17 cellular contexts compared by ENCODE assay signal in the genomic region with DNA sequence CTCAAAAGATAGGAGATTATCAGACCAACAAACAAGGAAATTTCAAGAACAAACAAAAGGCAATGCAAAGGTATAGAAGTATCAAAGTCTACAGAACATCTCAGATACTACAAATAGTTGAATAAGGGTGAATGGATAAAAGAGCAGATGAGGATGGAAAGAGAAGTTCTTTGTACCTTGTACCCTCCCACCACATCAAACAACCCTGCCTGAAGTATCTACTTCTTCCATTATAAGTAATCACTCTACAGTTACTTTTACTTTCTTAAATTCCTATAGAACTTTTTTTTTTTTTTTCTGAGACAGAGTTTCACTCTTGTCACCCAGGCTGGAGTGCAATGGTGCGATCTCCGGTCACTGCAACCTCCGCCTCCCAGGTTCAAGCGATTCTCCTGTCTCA. TPM values are rescaled to one million over a fixed set of nuclear protein-coding genes. Genes with fewer than 3 reads are reported as not detected.
A peak's percentile ranks its signal among the peaks of the same experiment; 100 is the strongest.
DNase-seq lines count a peak whose midpoint lies in the region; ATAC-seq and TF ChIP-seq lines count a peak whose summit lies in the region.
"Had no signal": no experiment of that assay in that cellular context is flagged by ENCODE, and none has a peak within 500 bp of the region (broad histone marks: within the 10 kb centered on the region; RNA-seq: fewer than 3 reads in every experiment).

No MANE protein-coding gene starts in this region.

- no peak for DNase-seq in activated CD4-positive, alpha-beta T cell treated with anti-CD3 and anti-CD28 coated beads for 36 hours
- no peak for DNase-seq in activated CD4-positive, alpha-beta T cell treated with anti-CD3 and anti-CD28 coated beads for 1 hour
- DNase-seq in activated naive CD8-positive, alpha-beta T cell treated with anti-CD3 and anti-CD28 coated beads, Interleukin-2, amount 50 U/mL, for 24 hours, result no peak
- DNase-seq in glutamatergic neuron, result no peak
- DNase-seq in NCI-H1048 (lab: John Stamatoyannopoulos, UW), result no peak
- DNase-seq: AML-193; Calu3; CD4-positive, alpha-beta memory T cell; DMS79 treated with DMSO at 0.1 percent for 48 hours; EL; GM23248 had no signal

- no peak overlapping the region for H3K4me3 Mint-ChIP-seq in activated CD4-positive, alpha-beta T cell treated with anti-CD3 and anti-CD28 coated beads for 36 hours
- H3K4me3 Mint-ChIP-seq in activated naive CD8-positive, alpha-beta T cell, result peak overlapping the region; percentile 12
- no peak overlapping the region for H3K4me3 Mint-ChIP-seq in activated naive CD8-positive, alpha-beta T cell treated with anti-CD3 and anti-CD28 coated beads, Interleukin-2, amount 50 U/mL, for 24 hours
- H3K4me3 Mint-ChIP-seq in glutamatergic neuron (ENCODE audit: unreplicated experiment), result no peak overlapping the region
- H3K4me3 Mint-ChIP-seq: CD14-positive monocyte; CD4-positive, alpha-beta memory T cell had no signal

- H3K27me3 Mint-ChIP-seq in activated CD4-positive, alpha-beta T cell treated with anti-CD3 and anti-CD28 coated beads for 36 hours, result no peaks in the 10 kb centered on the region
- no peaks in the 10 kb centered on the region for H3K27me3 Mint-ChIP-seq in activated naive CD8-positive, alpha-beta T cell
- H3K27me3 Mint-ChIP-seq in activated naive CD8-positive, alpha-beta T cell treated with anti-CD3 and anti-CD28 coated beads, Interleukin-2, amount 50 U/mL, for 24 hours, result no peaks in the 10 kb centered on the region
- H3K27me3 Mint-ChIP-seq in glutamatergic neuron (ENCODE audit: unreplicated experiment), result no peaks in the 10 kb centered on the region
- H3K27me3 Mint-ChIP-seq: CD4-positive, alpha-beta memory T cell had no signal

- peak; percentile 68 for ATAC-seq in activated CD4-positive, alpha-beta T cell treated with anti-CD3 and anti-CD28 coated beads for 36 hours
- no peak for ATAC-seq in activated naive CD8-positive, alpha-beta T cell treated with anti-CD3 and anti-CD28 coated beads, Interleukin-2, amount 50 U/mL, for 24 hours
- ATAC-seq: A549 had no signal

- peaks cover 8% of the 10 kb centered on the region for H3K4me1 Mint-ChIP-seq in activated CD4-positive, alpha-beta T cell treated with anti-CD3 and anti-CD28 coated beads for 36 hours
- peaks cover 12% of the 10 kb centered on the region for H3K4me1 Mint-ChIP-seq in activated naive CD8-positive, alpha-beta T cell (ENCODE audit: low read depth)
- peaks cover 14% of the 10 kb centered on the region for H3K4me1 Mint-ChIP-seq in activated naive CD8-positive, alpha-beta T cell treated with anti-CD3 and anti-CD28 coated beads, Interleukin-2, amount 50 U/mL, for 24 hours
- no peaks in the 10 kb centered on the region for H3K4me1 Mint-ChIP-seq in glutamatergic neuron (ENCODE audit: low read depth, unreplicated experiment)
- H3K4me1 Mint-ChIP-seq: CD14-positive monocyte had no signal

- H3K27ac Mint-ChIP-seq in activated CD4-positive, alpha-beta T cell treated with anti-CD3 and anti-CD28 coated beads for 36 hours, result no peak overlapping the region
- H3K27ac Mint-ChIP-seq in activated naive CD8-positive, alpha-beta T cell, result no peak overlapping the region
- H3K27ac Mint-ChIP-seq in activated naive CD8-positive, alpha-beta T cell treated with anti-CD3 and anti-CD28 coated beads, Interleukin-2, amount 50 U/mL, for 24 hours, result no peak overlapping the region
- H3K27ac Mint-ChIP-seq in glutamatergic neuron (ENCODE audit: unreplicated experiment), result no peak overlapping the region

- no peaks in the 10 kb centered on the region for H3K9me3 Mint-ChIP-seq in activated CD4-positive, alpha-beta T cell treated with anti-CD3 and anti-CD28 coated beads for 36 hours (ENCODE audit: low read depth)
- no peaks in the 10 kb centered on the region for H3K9me3 Mint-ChIP-seq in activated naive CD8-positive, alpha-beta T cell (ENCODE audit: low read depth)
- no peaks in the 10 kb centered on the region for H3K9me3 Mint-ChIP-seq in activated naive CD8-positive, alpha-beta T cell treated with anti-CD3 and anti-CD28 coated beads, Interleukin-2, amount 50 U/mL, for 24 hours
- no peaks in the 10 kb centered on the region for H3K9me3 Mint-ChIP-seq in glutamatergic neuron (ENCODE audit: unreplicated experiment)
- H3K9me3 Mint-ChIP-seq: CD14-positive monocyte; CD4-positive, alpha-beta memory T cell had no signal

- CTCF ChIA-PET in activated CD4-positive, alpha-beta T cell treated with anti-CD3 and anti-CD28 coated beads for 36 hours (lab: Charles Lee), result no interaction called here

- H3K27ac ChIP-seq in angular gyrus (ENCODE audit: low read depth, low read length), result peak overlapping the region; percentile 19
- H3K27ac ChIP-seq: 22Rv1, A549, BLaER1, GM23248 had no signal

- intact Hi-C loops in activated CD4-positive, alpha-beta T cell treated with anti-CD3 and anti-CD28 coated beads for 36 hours (cut with DNase I, micrococcal nuclease), result no loop called here

- POLR2A ChIA-PET in activated CD4-positive, alpha-beta T cell treated with anti-CD3 and anti-CD28 coated beads for 36 hours (lab: Charles Lee), result no interaction called here

- no peak for TF ChIP-seq CTCF in glutamatergic neuron (IDR thresholded peaks at IDR 0.05; ENCODE audit: partially characterized antibody, unreplicated experiment)

- H3K36me3 Mint-ChIP-seq in activated CD4-positive, alpha-beta T cell treated with anti-CD3 and anti-CD28 coated beads for 36 hours (ENCODE audit: low read depth), result peaks cover 9% of the 10 kb centered on the region
- peaks cover 14% of the 10 kb centered on the region for H3K36me3 Mint-ChIP-seq in activated naive CD8-positive, alpha-beta T cell
- peaks cover 28% of the 10 kb centered on the region for H3K36me3 Mint-ChIP-seq in activated naive CD8-positive, alpha-beta T cell treated with anti-CD3 and anti-CD28 coated beads, Interleukin-2, amount 50 U/mL, for 24 hours (ENCODE audit: low read depth)
- no peaks in the 10 kb centered on the region for H3K36me3 Mint-ChIP-seq in glutamatergic neuron (ENCODE audit: unreplicated experiment)

RNA-seq across cellular contexts. Expression of a gene that starts 35.1 kb away (rescaled TPM):
- 10 to 100 TPM; 32.8 to 36.5 TPM for total RNA-seq in activated CD4-positive, alpha-beta T cell treated with anti-CD3 and anti-CD28 coated beads for 36 hours
- total RNA-seq in glutamatergic neuron (ENCODE audit: unreplicated experiment), result 47.4 TPM
